ENCODE assay signal across 23 cellular contexts in genomic region chr10:129486805-129487204, GRCh38. TPM values are rescaled to one million over a fixed set of nuclear protein-coding genes. Genes with fewer than 3 reads are reported as not detected.
A peak's percentile ranks its signal among the peaks of the same experiment; 100 is the strongest.
DNase-seq lines count a peak whose midpoint lies in the region; ATAC-seq and TF ChIP-seq lines count a peak whose summit lies in the region.
"Had no signal": no experiment of that assay in that cellular context is flagged by ENCODE, and none has a peak within 500 bp of the region (broad histone marks: within the 10 kb centered on the region; RNA-seq: fewer than 3 reads in every experiment).

No MANE protein-coding gene starts in this region.

- H3K79me2 ChIP-seq in trophoblast cell (ENCODE audit: control insufficient read depth, insufficient read depth, low read length, poor library complexity) = no peaks in the 10 kb centered on the region

- H3K79me1 ChIP-seq in neuronal stem cell (ENCODE audit: low read depth, low read length) (peaks cover 3% of the 10 kb centered on the region), trophoblast cell (ENCODE audit: low read length) (no peaks in the 10 kb centered on the region)

- TF ChIP-seq POLR2A in esophagus muscularis mucosa (IDR thresholded peaks at IDR 0.05; ENCODE audit: low read depth) = no peak

- H3K27ac ChIP-seq in esophagus muscularis mucosa (replicated peaks in 1 of 4) = no peak overlapping the region
- no peak overlapping the region for H3K27ac ChIP-seq in neuronal stem cell (replicated peaks; ENCODE audit: low read length)
- no peak overlapping the region for H3K27ac ChIP-seq in trophoblast cell (ENCODE audit: low read depth, low read length)
- H3K27ac ChIP-seq in psoas muscle = no peak overlapping the region
- H3K27ac ChIP-seq: BLaER1 had no signal

- H3K18ac ChIP-seq in neuronal stem cell (ENCODE audit: low read length) (no peak overlapping the region), trophoblast cell (ENCODE audit: low read length) (no peak overlapping the region)

- no peak overlapping the region for H3K4me2 ChIP-seq in neuronal stem cell (ENCODE audit: insufficient read depth, low read length, poor library complexity, severe bottlenecking)
- H3K4me2 ChIP-seq in trophoblast cell (ENCODE audit: low read length) = no peak overlapping the region
- H3K4me2 ChIP-seq: BLaER1 had no signal

- H3K14ac ChIP-seq in neuronal stem cell (ENCODE audit: low read length) (no peak overlapping the region), trophoblast cell (ENCODE audit: low read length) (no peak overlapping the region)

- H3K4ac ChIP-seq in neuronal stem cell (ENCODE audit: low read length) = peak overlapping the region; percentile 37
- no peak overlapping the region for H3K4ac ChIP-seq in trophoblast cell (ENCODE audit: low read depth, low read length)

- no peak for TF ChIP-seq EP300 in esophagus muscularis mucosa (IDR thresholded peaks at IDR 0.05)

- TF ChIP-seq CTCF in esophagus muscularis mucosa (IDR thresholded peaks at IDR 0.05) (no peak), psoas muscle (IDR thresholded peaks at IDR 0.05) (no peak)

- H2BK15ac ChIP-seq in neuronal stem cell (ENCODE audit: low read length) = no peak overlapping the region

- no peaks in the 10 kb centered on the region for H3K4me1 ChIP-seq in esophagus muscularis mucosa
- no peaks in the 10 kb centered on the region for H3K4me1 ChIP-seq in neuronal stem cell (ENCODE audit: control insufficient read depth in 2 of 2, insufficient read depth in 1 of 2, low read depth in 1 of 2, low read length in 2 of 2)
- H3K4me1 ChIP-seq in trophoblast cell (ENCODE audit: control insufficient read depth in 1 of 2, insufficient read depth in 2 of 2, low read length in 2 of 2) = no peaks in the 10 kb centered on the region
- H3K4me1 ChIP-seq in psoas muscle = peaks cover 4% of the 10 kb centered on the region
- H3K4me1 ChIP-seq: BE2C, BLaER1 had no signal

- no peak overlapping the region for H3K4me3 ChIP-seq in esophagus muscularis mucosa
- H3K4me3 ChIP-seq in neuronal stem cell (ENCODE audit: low read length in 2 of 2) = no peak overlapping the region
- no peak overlapping the region for H3K4me3 ChIP-seq in trophoblast cell (ENCODE audit: low read depth, low read length)
- H3K4me3 ChIP-seq in psoas muscle = no peak overlapping the region
- H3K4me3 ChIP-seq: BLaER1, GM12878 had no signal

- no peak overlapping the region for H3K9ac ChIP-seq in neuronal stem cell (ENCODE audit: low read depth, low read length, poor library complexity)
- H3K9ac ChIP-seq in trophoblast cell (ENCODE audit: low read length) = no peak overlapping the region
- H3K9ac ChIP-seq: BLaER1 had no signal

- no peak overlapping the region for H2AFZ ChIP-seq in neuronal stem cell (ENCODE audit: low read length)
- no peak overlapping the region for H2AFZ ChIP-seq in trophoblast cell (ENCODE audit: insufficient read depth, low read length, poor library complexity)

- H4K91ac ChIP-seq in neuronal stem cell (ENCODE audit: low read depth, low read length, poor library complexity) = no peak overlapping the region
- no peak overlapping the region for H4K91ac ChIP-seq in trophoblast cell (ENCODE audit: low read depth, low read length)

- peaks cover 0 to 60% (median 40%) of the 10 kb centered on the region in 4 donors for H3K9me3 ChIP-seq in esophagus muscularis mucosa
- H3K9me3 ChIP-seq in neuronal stem cell (replicated peaks in 1 of 2; ENCODE audit: control insufficient read depth in 2 of 2, insufficient read depth in 1 of 2, low read depth in 1 of 2, low read length in 2 of 2) = peaks cover 8 to 26% of the 10 kb centered on the region in 2 donors
- H3K9me3 ChIP-seq in trophoblast cell (ENCODE audit: insufficient read depth, low read depth, low read length) = peaks cover 2% of the 10 kb centered on the region
- H3K9me3 ChIP-seq in psoas muscle = peaks cover 42% of the 10 kb centered on the region

- no peak overlapping the region for H4K8ac ChIP-seq in neuronal stem cell (ENCODE audit: low read depth, low read length)
- H4K8ac ChIP-seq in trophoblast cell (ENCODE audit: low read depth, low read length) = no peak overlapping the region

- H2BK12ac ChIP-seq in neuronal stem cell (ENCODE audit: low read length) (no peak overlapping the region), trophoblast cell (ENCODE audit: low read length) (no peak overlapping the region)

- H4K12ac ChIP-seq in trophoblast cell (ENCODE audit: low read depth, low read length) = no peak overlapping the region

- intact Hi-C loops in esophagus muscularis mucosa (cut with DNase I) = no loop called here
- intact Hi-C loops in psoas muscle (cut with DNase I) = no loop called here

- ATAC-seq in left lobe of liver = peak; percentile 77
- ATAC-seq in psoas muscle = no peak
- ATAC-seq: GM12878 had no signal

- 55% methylated on average over 3 of the region's 3 CpGs for WGBS in esophagus muscularis mucosa
- no CpG with 5 or more reads among the region's 3 CpGs for WGBS in neuronal stem cell (ENCODE audit: extremely low coverage in 2 of 2, insufficient read length in 2 of 2, insufficient replicate concordance in 1 of 2), 2 donors
- WGBS in trophoblast cell (ENCODE audit: extremely low coverage, insufficient coverage, insufficient read length) = no CpG with 5 or more reads among the region's 3 CpGs
- WGBS in psoas muscle, 3 donors = 46 to 53% (median 49%) methylated on average over 3 of the region's 3 CpGs

- H2BK120ac ChIP-seq in neuronal stem cell (ENCODE audit: low read depth, low read length) (no peak overlapping the region), trophoblast cell (ENCODE audit: insufficient read depth, low read length, poor library complexity) (no peak overlapping the region)

- no peaks in the 10 kb centered on the region for H3K27me3 ChIP-seq in esophagus muscularis mucosa
- H3K27me3 ChIP-seq in neuronal stem cell (ENCODE audit: control insufficient read depth in 3 of 3, insufficient read depth in 3 of 3, low read depth in 1 of 3, low read length in 3 of 3) = no peaks in the 10 kb centered on the region
- H3K27me3 ChIP-seq in trophoblast cell (ENCODE audit: insufficient read depth, low read length) = no peaks in the 10 kb centered on the region
- no peaks in the 10 kb centered on the region for H3K27me3 ChIP-seq in psoas muscle (ENCODE audit: insufficient read depth in 3 of 3, low read length in 2 of 3)
- H3K27me3 ChIP-seq: BE2C, BLaER1 had no signal

- no peak overlapping the region for H2AK5ac ChIP-seq in neuronal stem cell (ENCODE audit: low read depth, low read length)
- H2AK5ac ChIP-seq in trophoblast cell (ENCODE audit: low read length) = no peak overlapping the region

- H3K36me3 ChIP-seq in esophagus muscularis mucosa = no peaks in the 10 kb centered on the region
- H3K36me3 ChIP-seq in neuronal stem cell (replicated peaks in 1 of 2; ENCODE audit: control insufficient read depth in 2 of 2, insufficient read depth in 2 of 2, low read length in 2 of 2) = no peaks in the 10 kb centered on the region
- H3K36me3 ChIP-seq in trophoblast cell (ENCODE audit: control insufficient read depth in 1 of 2, insufficient read depth in 2 of 2, low read length in 2 of 2) = peaks cover 0 to 3% of the 10 kb centered on the region in 2 experiments
- H3K36me3 ChIP-seq in psoas muscle (ENCODE audit: insufficient read depth in 1 of 2, low read depth in 1 of 2) = no peaks in the 10 kb centered on the region
- H3K36me3 ChIP-seq: BE2C had no signal

- DNase-seq in esophagus muscularis mucosa (ENCODE audit: extremely low spot score) = peak; percentile 57
- DNase-seq in left lobe of liver (ENCODE audit: low spot score) = no peak
- no peak for DNase-seq in neuronal stem cell (ENCODE audit: low spot score)
- DNase-seq in stimulated activated CD4-positive, alpha-beta T cell treated with anti-CD3 and anti-CD28 coated beads, Interleukin-4, amount 100 ng/mL, for 4 hours = no peak
- DNase-seq in trophoblast cell = no peak
- DNase-seq in psoas muscle = no peak
- DNase-seq: 8988T; ACHN; BE2C; C1 segment of cervical spinal cord; CD4-positive, alpha-beta memory T cell; CD4-positive, CD25-positive, alpha-beta regulatory T cell; CD8-positive, alpha-beta memory T cell; COR-L47; DMS 273 treated with DMSO at 0.1 percent for 48 hours; DMS153; DMS53; DMS79; DND-41; EL; GDM1 had no signal

- H2BK5ac ChIP-seq in neuronal stem cell (ENCODE audit: low read length) (no peak overlapping the region), trophoblast cell (ENCODE audit: low read depth, low read length, poor library complexity) (no peak overlapping the region)

- H3K23ac ChIP-seq in neuronal stem cell (ENCODE audit: low read depth, low read length, poor library complexity) (no peak overlapping the region), trophoblast cell (ENCODE audit: low read length) (no peak overlapping the region)

RNA-seq across cellular contexts. Expression of gene MGMT, which starts 19.8 kb away (rescaled TPM):
- 10 to 100 TPM; 18.4 to 30.3 (median 27.9) TPM for total RNA-seq in esophagus muscularis mucosa
- 58.5 TPM for total RNA-seq in left lobe of liver
- 17.3 TPM for polyA plus RNA-seq in neuronal stem cell (2013, experiment 1 of 2)
- 16.8 TPM for polyA plus RNA-seq in neuronal stem cell (2013, experiment 2 of 2)
- 9.3 and 10.2 TPM in 2 replicates for polyA plus RNA-seq in trophoblast cell (2013)
- 10 to 100 TPM in 2 of 4 donors, 1 to 10 TPM in 2; 6.5 to 13.3 (median 9.0) TPM for total RNA-seq in psoas muscle
- 10 to 100 TPM in 1 of 3 donors, 1 to 10 TPM in 2; 4.2 to 10.9 (median 6.1) TPM for polyA plus RNA-seq in psoas muscle
